ENCODE assay signal across 8 cellular contexts in genomic region chr10:3783313-3783689, GRCh38. TPM values are rescaled to one million over a fixed set of nuclear protein-coding genes. Genes with fewer than 3 reads are reported as not detected.
A peak's percentile ranks its signal among the peaks of the same experiment; 100 is the strongest.
DNase-seq lines count a peak whose midpoint lies in the region; ATAC-seq lines count a peak whose summit lies in the region.

No MANE protein-coding gene starts in this region.

- no peaks in the 10 kb centered on the region for H3K4me1 ChIP-seq in endocrine pancreas (ENCODE audit: control insufficient read depth, insufficient read depth, low read length)
- peaks cover 50% of the 10 kb centered on the region for H3K4me1 ChIP-seq in mononuclear cell (ENCODE audit: insufficient read depth, low read length)
- peaks cover 18 to 52% (median 44%) of the 10 kb centered on the region in 5 donors for H3K4me1 ChIP-seq in subcutaneous abdominal adipose tissue (ENCODE audit: control insufficient read depth in 5 of 5, insufficient read depth in 5 of 5, low read length in 5 of 5)

- H3K27ac ChIP-seq in subcutaneous abdominal adipose tissue (ENCODE audit: low read depth, low read length), result peak overlapping the region; percentile 100

- H3K27me3 ChIP-seq in endocrine pancreas (ENCODE audit: control insufficient read depth, insufficient read depth, low read length), result no peaks in the 10 kb centered on the region
- no peaks in the 10 kb centered on the region for H3K27me3 ChIP-seq in mononuclear cell (ENCODE audit: insufficient read depth, low read length)
- no peaks in the 10 kb centered on the region for H3K27me3 ChIP-seq in subcutaneous abdominal adipose tissue (ENCODE audit: control insufficient read depth in 5 of 5, insufficient read depth in 4 of 5, low read length in 5 of 5)

- peak; percentile 85 for DNase-seq in ELR (ENCODE audit: low read depth)
- peak; percentile 53 for DNase-seq in NCI-H1105 treated with DMSO at 0.1 percent for 48 hours (lab: John Stamatoyannopoulos, UW)
- DNase-seq in activated CD4-positive, alpha-beta T cell treated with anti-CD3 and anti-CD28 coated beads, Interleukin-2, amount 50 U/mL, for 48 hours, result peak; percentile 73 to 79

- peak overlapping the region; percentile 99 for H3K9ac ChIP-seq in endocrine pancreas (ENCODE audit: control insufficient read depth, insufficient read depth, low read length)
- peak overlapping the region; percentile 99 to 100 (median 100) for H3K9ac ChIP-seq in subcutaneous abdominal adipose tissue (ENCODE audit: low read length in 5 of 5)

- H3K36me3 ChIP-seq in endocrine pancreas (ENCODE audit: control insufficient read depth, insufficient read depth, low read length) (peaks cover 22% of the 10 kb centered on the region), subcutaneous abdominal adipose tissue (ENCODE audit: control insufficient read depth in 5 of 5, insufficient read depth in 5 of 5, low read length in 5 of 5) (peaks cover 4 to 44% (median 40%) of the 10 kb centered on the region in 5 donors)

- H3K4me3 ChIP-seq in endocrine pancreas (ENCODE audit: control insufficient read depth, insufficient read depth, low read length) (peak overlapping the region; percentile 98), mononuclear cell (ENCODE audit: low read length) (peak overlapping the region; percentile 92), subcutaneous abdominal adipose tissue (ENCODE audit: low read depth in 1 of 5, low read length in 5 of 5) (peak overlapping the region; percentile 92 to 100 (median 99))

- H3K9me3 ChIP-seq in endocrine pancreas (ENCODE audit: control insufficient read depth, low read length) (no peaks in the 10 kb centered on the region), mononuclear cell (ENCODE audit: low read depth, low read length) (no peaks in the 10 kb centered on the region), subcutaneous abdominal adipose tissue (ENCODE audit: control insufficient read depth in 5 of 5, low read length in 5 of 5) (no peaks in the 10 kb centered on the region)

- peak; percentile 36 for ATAC-seq in GM21786 (IDR thresholded peaks at IDR 0.05; ENCODE audit: unreplicated experiment)
- ATAC-seq in GM21717 (IDR thresholded peaks at IDR 0.05; ENCODE audit: unreplicated experiment), result no peak

RNA-seq across cellular contexts. Expression of gene KLF6, which starts 1.7 kb away (rescaled TPM):
- total RNA-seq in mononuclear cell, result 606 TPM
